Comparison of ENCODE assay signal across 6 cellular contexts in genomic region chr19:2235396-2236284, GRCh38. TPM values are rescaled to one million over a fixed set of nuclear protein-coding genes. Genes with fewer than 3 reads are reported as not detected.
A peak's percentile ranks its signal among the peaks of the same experiment; 100 is the strongest.
DNase-seq lines count a peak whose midpoint lies in the region; ATAC-seq and TF ChIP-seq lines count a peak whose summit lies in the region.

No MANE protein-coding gene starts in this region.

- WGBS in transverse colon (ENCODE audit: low coverage in 1 of 2), 2 donors, result 1% methylated on average over 49 of the region's 73 CpGs; no CpG with 5 or more reads in 1 of the 2 donors

- intact Hi-C loops in transverse colon (cut with DNase I; ENCODE audit: low total_unique reads), result loop anchor here (2.0 kb wide), 1 partner anchor 37 kb away; no protein-coding TSS in a partner anchor

- peak; percentile 79 for TF ChIP-seq POLR2A in transverse colon (IDR thresholded peaks at IDR 0.05)

- H3K36me3 ChIP-seq in right atrium auricular region, result peaks cover 15% of the 10 kb centered on the region
- H3K36me3 ChIP-seq in transverse colon, result peaks cover 0 to 5% (median 0%) of the 10 kb centered on the region in 4 donors

- H3K4me1 ChIP-seq in right atrium auricular region (peaks cover 5 to 69% of the 10 kb centered on the region in 2 donors), transverse colon (peaks cover 36 to 59% (median 55%) of the 10 kb centered on the region in 4 donors)

- H3K9me3 ChIP-seq in right atrium auricular region, result no peaks in the 10 kb centered on the region
- no peaks in the 10 kb centered on the region for H3K9me3 ChIP-seq in transverse colon

- H3K27me3 ChIP-seq in right atrium auricular region (no peaks in the 10 kb centered on the region), transverse colon (no peaks in the 10 kb centered on the region)

- in situ Hi-C loops in transverse colon (cut with MboI; ENCODE audit: low pct_ligation_motif_present in 1 of 4, low pct_unique_long_range_greater_than_20kb in 1 of 4, low sequenced_read_pairs in 3 of 4), result no loop called here

- H3K4me3 ChIP-seq in GM12864 (ENCODE audit: low read depth, low read length) (peak overlapping the region; percentile 85), right atrium auricular region (peak overlapping the region; percentile 84 to 96), transverse colon (peak overlapping the region; percentile 72 to 98 (median 90))

- TF ChIP-seq EP300 in transverse colon (IDR thresholded peaks at IDR 0.05; ENCODE audit: low read depth), result no peak

- peak overlapping the region; percentile 96 to 97 for H3K27ac ChIP-seq in right atrium auricular region
- peak overlapping the region; percentile 96 to 99 (median 98) for H3K27ac ChIP-seq in transverse colon

- no peak for DNase-seq in GM12864 (ENCODE audit: low read depth)
- peak; percentile 57 for DNase-seq in SHP77 treated with DMSO at 0.1 percent for 48 hours (lab: John Stamatoyannopoulos, UW)
- DNase-seq in right atrium auricular region (ENCODE audit: low spot score), result no peak
- DNase-seq in transverse colon, result peak; percentile 86
- DNase-seq in AML-193 (lab: John Stamatoyannopoulos, UW), result no peak

- TF ChIP-seq CTCF in GM12864 (IDR thresholded peaks at IDR 0.05; ENCODE audit: low read depth, low read length, missing control alignments) (no peak), right atrium auricular region (IDR thresholded peaks at IDR 0.05) (no peak), transverse colon (IDR thresholded peaks at IDR 0.05) (peak in 2 of 5 experiments; percentile 23 to 43)

- ATAC-seq in HG02852 (IDR thresholded peaks at IDR 0.05; ENCODE audit: unreplicated experiment), result peak; percentile 9

RNA-seq across cellular contexts. Expression of gene PLEKHJ1, which starts 0.5 kb away (rescaled TPM):
- 10 to 100 TPM; 44.1 to 53.0 TPM for total RNA-seq in right atrium auricular region
- total RNA-seq in transverse colon, result 100 to 1,000 TPM; 184 to 332 (median 254) TPM

RNA-seq across cellular contexts. Expression of gene SF3A2, which starts 1.0 kb away (rescaled TPM):
- total RNA-seq in right atrium auricular region (10 to 100 TPM; 17.3 to 30.4 TPM), transverse colon (10 to 100 TPM; 35.8 to 54.6 (median 41.6) TPM)

RNA-seq across cellular contexts. Expression of gene AMH, which starts 13.5 kb away (rescaled TPM):
- total RNA-seq in right atrium auricular region (under 1 TPM in 1 of 2 donors, not detected in 1; 0.98 TPM), transverse colon (1 to 10 TPM in 2 of 4 donors, not detected in 2; 1.1 to 3.5 TPM)

RNA-seq across cellular contexts. Expression of gene JSRP1, which starts 20.6 kb away (rescaled TPM):
- under 1 TPM in 1 of 2 donors, not detected in 1; 0.39 TPM for total RNA-seq in right atrium auricular region
- total RNA-seq in transverse colon, result 1 to 10 TPM in 1 of 4 donors, not detected in 3; 5.6 TPM

RNA-seq across cellular contexts. Expression of gene PEAK3, which starts 46.3 kb away (rescaled TPM):
- 1 to 10 TPM; 1.5 to 1.9 TPM for total RNA-seq in right atrium auricular region
- total RNA-seq in transverse colon, result 1 to 10 TPM in 2 of 4 donors, under 1 TPM in 1, not detected in 1; 0.27 to 1.1 (median 1.1) TPM

Comparison
In these comparisons a context has a peak if more than half of its experiments do, and no peak if none do; other contexts are left out.
1. DNase-seq: peak in SHP77 treated with DMSO at 0.1 percent for 48 hours (single experiment) and transverse colon (single experiment); none in GM12864 (single experiment), right atrium auricular region (single experiment) and AML-193 (0 of 2).
2. Peak in every context shown above with its lines, with median percentiles within 50 percentile points of each other: H3K4me3 ChIP-seq.